8 cellular contexts compared by ENCODE assay signal in genomic region chr1:6489799-6490180, GRCh38.
A peak's percentile ranks its signal among the peaks of the same experiment; 100 is the strongest.
DNase-seq lines count a peak whose midpoint lies in the region; ATAC-seq and TF ChIP-seq lines count a peak whose summit lies in the region.

No MANE protein-coding gene starts in this region.

- TF ChIP-seq CTCF in epithelial cell of esophagus (IDR thresholded peaks at IDR 0.05; ENCODE audit: insufficient read depth, low read depth, low read length, missing control alignments) = peak; percentile 82

- no peaks in the 10 kb centered on the region for H3K36me3 ChIP-seq in mucosa of rectum (ENCODE audit: control insufficient read depth in 2 of 2, insufficient read depth in 2 of 2, low read length in 2 of 2)

- peaks cover 21 to 28% of the 10 kb centered on the region in 2 donors for H3K4me1 ChIP-seq in mucosa of rectum (ENCODE audit: control insufficient read depth in 2 of 2, insufficient read depth in 2 of 2, low read length in 2 of 2)

- H3K9me3 ChIP-seq in mucosa of rectum (ENCODE audit: control insufficient read depth in 2 of 2, low read length in 2 of 2) = no peaks in the 10 kb centered on the region

- H3K27ac ChIP-seq in mucosa of rectum (ENCODE audit: low read depth in 2 of 2, low read length in 2 of 2) = peak overlapping the region; percentile 56 to 68

- peaks cover 3 to 7% of the 10 kb centered on the region in 2 donors for H3K27me3 ChIP-seq in mucosa of rectum (ENCODE audit: control insufficient read depth in 2 of 2, insufficient read depth in 2 of 2, low read length in 2 of 2)

- peak; percentile 58 for ATAC-seq in HG03159 (IDR thresholded peaks at IDR 0.05; ENCODE audit: unreplicated experiment)

- H3K4me3 ChIP-seq in epithelial cell of esophagus (ENCODE audit: low read length) = peak overlapping the region; percentile 99
- H3K4me3 ChIP-seq in mucosa of rectum (ENCODE audit: low read length in 2 of 2) = peak overlapping the region; percentile 78 to 79

- H3K9ac ChIP-seq in mucosa of rectum (ENCODE audit: low read depth in 1 of 2, low read length in 2 of 2) = peak overlapping the region; percentile 68 to 76

- peak; percentile 73 for DNase-seq in NCI-H1436 (lab: John Stamatoyannopoulos, UW)
- no peak for DNase-seq in NCI-H1436 treated with DMSO at 0.1 percent for 48 hours (lab: John Stamatoyannopoulos, UW)
- DNase-seq in NCI-H774 (lab: John Stamatoyannopoulos, UW) = peak; percentile 10
- peak; percentile 41 for DNase-seq in activated CD8-positive, alpha-beta memory T cell treated with anti-CD3 and anti-CD28 coated beads, Interleukin-2, amount 50 U/mL, for 24 hours (ENCODE audit: extremely low read depth)
- DNase-seq in epithelial cell of esophagus (ENCODE audit: low read depth) = peak; percentile 88
- peak; percentile 87 for DNase-seq in stimulated activated CD8-positive, alpha-beta memory T cell treated with anti-CD3 and anti-CD28 coated beads, Interleukin-4, amount 100 ng/mL, for 48 hours
